11 cellular contexts compared by ENCODE assay signal in genomic region chr2:86000131-86000937, GRCh38.
DNase-seq lines count a peak whose midpoint lies in the region; ATAC-seq and TF ChIP-seq lines count a peak whose summit lies in the region.
"Had no signal": no experiment of that assay in that cellular context is flagged by ENCODE, and none has a peak within 500 bp of the region (broad histone marks: within the 10 kb centered on the region; RNA-seq: fewer than 3 reads in every experiment).

No MANE protein-coding gene starts in this region.

- H3K4me3 ChIP-seq in SJSA1 (no peak overlapping the region), fibroblast of the aortic adventitia (ENCODE audit: low read depth, low read length) (no peak overlapping the region), thoracic aorta (no peak overlapping the region)
- H3K4me3 ChIP-seq: body of pancreas had no signal

- TF ChIP-seq CTCF in fibroblast of the aortic adventitia (IDR thresholded peaks at IDR 0.05; ENCODE audit: insufficient read depth, low read length) (no peak), thoracic aorta (IDR thresholded peaks at IDR 0.05) (no peak)

- peak overlapping the region; percentile 61 for H3K27ac Mint-ChIP-seq in activated CD4-positive, alpha-beta T cell treated with anti-CD3 and anti-CD28 coated beads for 36 hours

- H3K4me3 Mint-ChIP-seq in activated CD4-positive, alpha-beta T cell treated with anti-CD3 and anti-CD28 coated beads for 36 hours: no peak overlapping the region
- H3K4me3 Mint-ChIP-seq: neural crest cell had no signal

- intact Hi-C loops in activated CD4-positive, alpha-beta T cell treated with anti-CD3 and anti-CD28 coated beads for 36 hours (cut with DNase I, micrococcal nuclease): no loop called here

- no peaks in the 10 kb centered on the region for H3K9me3 ChIP-seq in SJSA1 (replicated peaks)
- no peaks in the 10 kb centered on the region for H3K9me3 ChIP-seq in thoracic aorta
- H3K9me3 ChIP-seq: body of pancreas had no signal

- CTCF ChIA-PET in activated CD4-positive, alpha-beta T cell treated with anti-CD3 and anti-CD28 coated beads for 36 hours (lab: Charles Lee): interaction anchor here (1.2 kb wide), 1 partner anchor 173 kb away, joined by 3 read pairs; no protein-coding TSS in a partner anchor

- no peaks in the 10 kb centered on the region for H3K27me3 Mint-ChIP-seq in activated CD4-positive, alpha-beta T cell treated with anti-CD3 and anti-CD28 coated beads for 36 hours

- peaks cover 2% of the 10 kb centered on the region for H3K36me3 Mint-ChIP-seq in activated CD4-positive, alpha-beta T cell treated with anti-CD3 and anti-CD28 coated beads for 36 hours (ENCODE audit: low read depth)

- H3K27me3 ChIP-seq in SJSA1 (replicated peaks) (no peaks in the 10 kb centered on the region), thoracic aorta (replicated peaks; ENCODE audit: insufficient read depth) (no peaks in the 10 kb centered on the region)
- H3K27me3 ChIP-seq: body of pancreas had no signal

- peaks cover 58% of the 10 kb centered on the region for H3K4me1 ChIP-seq in SJSA1 (replicated peaks)
- peaks cover 49 to 57% of the 10 kb centered on the region in 2 donors for H3K4me1 ChIP-seq in thoracic aorta (ENCODE audit: control insufficient read depth in 1 of 2, low read depth in 2 of 2)

- POLR2A ChIA-PET in activated CD4-positive, alpha-beta T cell treated with anti-CD3 and anti-CD28 coated beads for 36 hours (lab: Charles Lee): no interaction called here

- no peak for DNase-seq in activated CD4-positive, alpha-beta T cell treated with anti-CD3 and anti-CD28 coated beads for 36 hours
- no peak for DNase-seq in activated CD4-positive, alpha-beta T cell treated with anti-CD3 and anti-CD28 coated beads, Interleukin-2, amount 50 U/mL, for 4 hours
- DNase-seq in SJSA1 (ENCODE audit: low read depth in 1 of 2, low spot score in 2 of 2): peak in 1 of 2 experiments; percentile 28
- peak; percentile 82 for DNase-seq in fibroblast of the aortic adventitia (ENCODE audit: low read depth)
- no peak for DNase-seq in thoracic aorta (ENCODE audit: low spot score)
- no peak for DNase-seq in midbrain (lab: John Stamatoyannopoulos, UW)
- DNase-seq in NCI-H345 treated with DMSO at 0.1 percent for 48 hours (lab: John Stamatoyannopoulos, UW; ENCODE audit: unreplicated experiment): no peak

- H3K4me1 Mint-ChIP-seq in activated CD4-positive, alpha-beta T cell treated with anti-CD3 and anti-CD28 coated beads for 36 hours: peaks cover 36% of the 10 kb centered on the region

- H3K36me3 ChIP-seq in SJSA1 (no peaks in the 10 kb centered on the region), thoracic aorta (no peaks in the 10 kb centered on the region)

- peaks cover 6% of the 10 kb centered on the region for H3K9me3 Mint-ChIP-seq in activated CD4-positive, alpha-beta T cell treated with anti-CD3 and anti-CD28 coated beads for 36 hours (ENCODE audit: low read depth)

- H3K27ac ChIP-seq in SJSA1 (peak overlapping the region; percentile 94), thoracic aorta (peak overlapping the region; percentile 88 to 92)
- H3K27ac ChIP-seq: VCaP had no signal

- ATAC-seq in activated CD4-positive, alpha-beta T cell treated with anti-CD3 and anti-CD28 coated beads for 36 hours: no peak
- ATAC-seq in thoracic aorta (ENCODE audit: insufficient number of reproducible peaks, low FRiP score, low read depth): no peak
- ATAC-seq in HG03025 (IDR thresholded peaks at IDR 0.05; ENCODE audit: low FRiP score, unreplicated experiment): no peak
- ATAC-seq: body of pancreas had no signal
